Comparison of ENCODE assay signal across 28 cellular contexts in genomic region chr12:43098078-43098477, GRCh38.
"Had no signal": no experiment of that assay in that cellular context is flagged by ENCODE, and none has a peak within 500 bp of the region (broad histone marks: within the 10 kb centered on the region; RNA-seq: fewer than 3 reads in every experiment).

No MANE protein-coding gene starts in this region.

- H3K4me1 Mint-ChIP-seq: activated naive CD8-positive, alpha-beta T cell treated with anti-CD3 and anti-CD28 coated beads for 36 hours had no signal

- DNase-seq: activated CD4-positive, alpha-beta T cell treated with anti-CD3 and anti-CD28 coated beads for 48 hours; activated CD4-positive, alpha-beta T cell treated with anti-CD3 and anti-CD28 coated beads, Interleukin-2, amount 50 U/mL, for 48 hours; activated CD4-positive, CD25-positive, alpha-beta regulatory T cell; activated CD8-positive, alpha-beta memory T cell treated with anti-CD3 and anti-CD28 coated beads for 24 hours; activated effector memory CD4-positive, alpha-beta T cell treated with Interleukin-2 at 50 U/mL for 16 hours; activated naive CD4-positive, alpha-beta T cell treated with anti-CD3 and anti-CD28 coated beads for 36 hours; activated naive CD8-positive, alpha-beta T cell treated with anti-CD3 and anti-CD28 coated beads for 36 hours; adrenal gland; aorta; cerebellar nuclear complex; colonic mucosa; dorsolateral prefrontal cortex; effector memory CD4-positive, alpha-beta T cell; gastrocnemius medialis; islet precursor cell; left ventricle myocardium superior; nephron progenitor cell; right lobe of liver; stimulated activated CD4-positive, alpha-beta T cell treated with anti-CD3 and anti-CD28 coated beads, Interleukin-12 subunit alpha, Interleukin-12 subunit beta, amount 100 ng/mL, for 4 hours; stimulated activated CD4-positive, alpha-beta T cell treated with anti-CD3 and anti-CD28 coated beads, Interleukin-4, amount 100 ng/mL, for 1 hour; stimulated activated naive CD8-positive, alpha-beta T cell treated with anti-CD3 and anti-CD28 coated beads, Interleukin-15, Interleukin-2, amounts not matched to agents 100 U/mL and 50 U/mL, for 24 hours; testis; transverse colon had no signal

- H3K4me3 ChIP-seq: adrenal gland, cardiac muscle cell, colonic mucosa, dorsolateral prefrontal cortex, gastrocnemius medialis, hepatocyte, right lobe of liver, testis, transverse colon had no signal

- H3K36me3 Mint-ChIP-seq: activated naive CD8-positive, alpha-beta T cell treated with anti-CD3 and anti-CD28 coated beads for 36 hours; brain had no signal

- H3K9me3 ChIP-seq: adrenal gland, colonic mucosa, gastrocnemius medialis, neutrophil, right lobe of liver, testis, transverse colon had no signal

- H3K27me3 Mint-ChIP-seq: activated naive CD8-positive, alpha-beta T cell treated with anti-CD3 and anti-CD28 coated beads for 36 hours had no signal

- H3K4me2 ChIP-seq: hepatocyte had no signal

- H3K27ac ChIP-seq: adrenal gland, cardiac muscle cell, colonic mucosa, dorsolateral prefrontal cortex, gastrocnemius medialis, neutrophil, right lobe of liver, testis, transverse colon had no signal

- H3K4me1 ChIP-seq: adrenal gland, colonic mucosa, gastrocnemius medialis, right lobe of liver, transverse colon had no signal

- H3K9me3 Mint-ChIP-seq: activated naive CD8-positive, alpha-beta T cell treated with anti-CD3 and anti-CD28 coated beads for 36 hours; nephron progenitor cell; T-helper 2 cell treated with Interferon-gamma antibody and Interleukin-4, amounts not matched to agents 5 μg/mL and 100 μg/mL, for 36 hours had no signal

- H3K36me3 ChIP-seq: adrenal gland, cardiac muscle cell, colonic mucosa, gastrocnemius medialis, neutrophil, right lobe of liver, transverse colon had no signal

- H2AFZ ChIP-seq: hepatocyte had no signal

- H3K79me2 ChIP-seq: hepatocyte had no signal

- H3K27me3 ChIP-seq: adrenal gland, cardiac muscle cell, colonic mucosa, gastrocnemius medialis, hepatocyte, neutrophil, right lobe of liver, testis, transverse colon had no signal

- H3K27ac Mint-ChIP-seq: activated naive CD4-positive, alpha-beta T cell treated with anti-CD3 and anti-CD28 coated beads for 36 hours; activated naive CD8-positive, alpha-beta T cell treated with anti-CD3 and anti-CD28 coated beads for 36 hours; brain; T-helper 2 cell treated with Interferon-gamma antibody and Interleukin-4, amounts not matched to agents 5 μg/mL and 100 μg/mL, for 36 hours had no signal

- H3K4me3 Mint-ChIP-seq: activated naive CD4-positive, alpha-beta T cell treated with anti-CD3 and anti-CD28 coated beads for 36 hours; activated naive CD8-positive, alpha-beta T cell treated with anti-CD3 and anti-CD28 coated beads for 36 hours; brain; nephron progenitor cell; T-helper 2 cell treated with Interferon-gamma antibody and Interleukin-4, amounts not matched to agents 5 μg/mL and 100 μg/mL, for 36 hours had no signal
